ENCODE assay signal across 10 cellular contexts in the genomic region with DNA sequence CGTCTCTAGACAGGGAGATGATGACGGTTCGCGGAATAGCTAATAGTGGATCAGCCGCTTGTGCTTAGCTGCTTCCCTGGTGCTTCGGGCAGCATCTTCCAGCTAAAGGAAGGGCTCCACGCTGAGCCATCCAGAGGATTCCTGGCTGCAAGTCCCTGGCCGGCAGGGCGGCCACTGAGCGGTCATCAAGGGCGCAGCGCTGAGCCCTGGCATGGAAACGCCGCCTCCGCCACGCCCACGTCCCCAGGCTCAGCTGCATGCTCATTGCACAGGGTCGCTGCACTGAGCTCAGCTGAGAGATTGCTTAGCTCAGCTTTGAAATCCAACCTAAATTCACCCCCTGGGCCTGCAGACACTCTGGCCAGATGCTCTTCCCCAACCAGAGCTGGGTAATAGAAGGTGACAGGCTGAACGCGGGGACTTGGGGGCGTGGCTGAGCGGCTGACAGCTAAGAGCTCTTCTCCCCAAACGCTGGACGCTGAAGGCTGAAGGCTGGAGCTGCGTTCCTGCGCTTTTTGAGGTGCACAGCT.
DNase-seq lines count a peak whose midpoint lies in the region; ATAC-seq, FAIRE-seq and TF ChIP-seq lines count a peak whose summit lies in the region.
"Had no signal": no experiment of that assay in that cellular context is flagged by ENCODE, and none has a peak within 500 bp of the region (broad histone marks: within the 10 kb centered on the region; RNA-seq: fewer than 3 reads in every experiment).

No MANE protein-coding gene starts in this region.

- H3K9me3 Mint-ChIP-seq in activated CD4-positive, alpha-beta T cell treated with anti-CD3 and anti-CD28 coated beads for 36 hours (ENCODE audit: low read depth) = no peaks in the 10 kb centered on the region
- H3K9me3 Mint-ChIP-seq: stimulated activated naive CD8-positive, alpha-beta T cell treated with anti-CD3 and anti-CD28 coated beads, Interleukin-15, Interleukin-2, amounts not matched to agents 100 ng/mL and 50 ng/mL, for 24 hours had no signal

- H3K4me3 Mint-ChIP-seq in activated CD4-positive, alpha-beta T cell treated with anti-CD3 and anti-CD28 coated beads for 36 hours = no peak overlapping the region
- H3K4me3 Mint-ChIP-seq: stimulated activated naive CD8-positive, alpha-beta T cell treated with anti-CD3 and anti-CD28 coated beads, Interleukin-15, Interleukin-2, amounts not matched to agents 100 ng/mL and 50 ng/mL, for 24 hours had no signal

- peak overlapping the region; percentile 78 for H3K4me2 ChIP-seq in skeletal muscle satellite cell (ENCODE audit: low read length)

- peak; percentile 24 for DNase-seq in activated CD4-positive, alpha-beta T cell treated with anti-CD3 and anti-CD28 coated beads for 36 hours
- DNase-seq in activated CD4-positive, alpha-beta T cell treated with anti-CD3 and anti-CD28 coated beads, Interleukin-2, amount 50 U/mL, for 1 hour = no peak
- DNase-seq in NCI-H345 (lab: John Stamatoyannopoulos, UW) (peak; percentile 57), bronchial epithelial cell (ENCODE audit: low read depth) (no peak), iris pigment epithelial cell (ENCODE audit: low read depth) (peak; percentile 23), germinal center (ENCODE audit: low spot score) (no peak)
- DNase-seq: DND-41 had no signal

- H3K4me1 Mint-ChIP-seq in activated CD4-positive, alpha-beta T cell treated with anti-CD3 and anti-CD28 coated beads for 36 hours = peaks cover 7% of the 10 kb centered on the region

- ATAC-seq in activated CD4-positive, alpha-beta T cell treated with anti-CD3 and anti-CD28 coated beads for 36 hours = peak; percentile 19
- ATAC-seq in HG03571 (IDR thresholded peaks at IDR 0.05; ENCODE audit: unreplicated experiment) = no peak

- no peaks in the 10 kb centered on the region for H3K27me3 ChIP-seq in bronchial epithelial cell (ENCODE audit: control insufficient read depth, insufficient read depth, low read length)
- peaks cover 3% of the 10 kb centered on the region for H3K27me3 ChIP-seq in skeletal muscle satellite cell (ENCODE audit: control insufficient read depth, insufficient read depth, low read length)

- H3K27ac Mint-ChIP-seq in activated CD4-positive, alpha-beta T cell treated with anti-CD3 and anti-CD28 coated beads for 36 hours = no peak overlapping the region
- H3K27ac Mint-ChIP-seq: stimulated activated naive CD8-positive, alpha-beta T cell treated with anti-CD3 and anti-CD28 coated beads, Interleukin-15, Interleukin-2, amounts not matched to agents 100 ng/mL and 50 ng/mL, for 24 hours had no signal

- CTCF ChIA-PET in activated CD4-positive, alpha-beta T cell treated with anti-CD3 and anti-CD28 coated beads for 36 hours (lab: Charles Lee) = no interaction called here

- H3K9ac ChIP-seq in skeletal muscle satellite cell (ENCODE audit: low read depth, low read length) = peak overlapping the region; percentile 8

- intact Hi-C loops in activated CD4-positive, alpha-beta T cell treated with anti-CD3 and anti-CD28 coated beads for 36 hours (cut with DNase I, micrococcal nuclease) = no loop called here

- no peaks in the 10 kb centered on the region for H3K36me3 Mint-ChIP-seq in activated CD4-positive, alpha-beta T cell treated with anti-CD3 and anti-CD28 coated beads for 36 hours (ENCODE audit: low read depth)

- no peaks in the 10 kb centered on the region for H3K9me3 ChIP-seq in skeletal muscle satellite cell (replicated peaks; ENCODE audit: low read length)

- no peaks in the 10 kb centered on the region for H3K36me3 ChIP-seq in bronchial epithelial cell (ENCODE audit: control insufficient read depth, insufficient read depth, low read length)
- no peaks in the 10 kb centered on the region for H3K36me3 ChIP-seq in skeletal muscle satellite cell (ENCODE audit: insufficient read depth, low read length)

- FAIRE-seq in bronchial epithelial cell (lab: Jason Lieb, UNC) = no peak

- POLR2A ChIA-PET in activated CD4-positive, alpha-beta T cell treated with anti-CD3 and anti-CD28 coated beads for 36 hours (lab: Charles Lee) = interaction anchor here (0.5 kb wide), 1 partner anchor 776 kb away, joined by 5 read pairs; no protein-coding TSS in a partner anchor

- peaks cover 14% of the 10 kb centered on the region for H3K27me3 Mint-ChIP-seq in activated CD4-positive, alpha-beta T cell treated with anti-CD3 and anti-CD28 coated beads for 36 hours

- H3K4me3 ChIP-seq in bronchial epithelial cell (ENCODE audit: low read depth, low read length) (peak overlapping the region; percentile 12), skeletal muscle satellite cell (ENCODE audit: low read length) (peak overlapping the region; percentile 63)

- peaks cover 19% of the 10 kb centered on the region for H3K4me1 ChIP-seq in skeletal muscle satellite cell (ENCODE audit: control insufficient read depth, insufficient read depth, low read length)

- no peak for TF ChIP-seq CTCF in bronchial epithelial cell (IDR thresholded peaks at IDR 0.05; ENCODE audit: insufficient read depth, low read length, severe bottlenecking)

Comparison
In these comparisons a context has a peak if more than half of its experiments do, and no peak if none do; other contexts are left out.
1. DNase-seq: peak in activated CD4-positive, alpha-beta T cell treated with anti-CD3 and anti-CD28 coated beads for 36 hours (single experiment), NCI-H345 (single experiment) and iris pigment epithelial cell (single experiment); none in activated CD4-positive, alpha-beta T cell treated with anti-CD3 and anti-CD28 coated beads, Interleukin-2, amount 50 U/mL, for 1 hour (single experiment), bronchial epithelial cell (single experiment) and germinal center (single experiment).